24 cellular contexts compared by ENCODE assay signal in the genomic region with DNA sequence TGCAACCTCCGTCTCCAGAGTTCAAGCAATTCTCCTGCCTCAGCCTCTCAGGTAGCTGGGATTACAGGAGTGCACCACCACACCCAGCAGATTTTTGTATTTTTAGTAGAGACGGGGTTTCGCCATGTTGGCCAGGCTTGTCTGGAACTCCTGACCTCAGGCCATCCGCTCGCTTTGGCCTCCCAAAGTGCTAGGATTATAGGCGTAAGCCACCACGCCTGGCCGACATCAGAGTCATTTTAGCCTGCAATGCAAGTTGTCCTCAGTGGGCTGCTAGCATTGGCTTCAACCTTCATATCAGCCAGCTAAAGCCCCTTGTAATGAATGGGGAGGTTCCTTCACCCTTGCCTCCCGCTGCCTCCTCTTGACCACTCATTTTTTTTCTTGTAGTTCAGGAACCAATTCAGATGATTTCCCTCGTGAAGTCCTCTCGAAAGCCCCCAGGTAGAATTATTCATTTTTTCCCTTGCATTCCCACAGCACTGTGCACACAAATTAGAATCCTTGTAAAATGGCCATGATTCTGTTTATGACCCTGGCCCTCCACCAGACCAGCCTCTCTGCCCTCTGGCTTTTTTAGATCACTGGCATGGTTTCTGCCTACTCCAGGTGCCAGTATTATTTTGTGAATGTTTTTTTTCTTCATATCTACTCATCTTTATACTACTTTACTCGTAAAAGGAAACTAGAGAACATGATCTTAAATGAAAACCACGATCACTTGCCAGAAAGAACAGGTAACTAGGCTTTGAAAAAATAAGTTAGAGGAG. TPM values are rescaled to one million over a fixed set of nuclear protein-coding genes. Genes with fewer than 3 reads are reported as not detected.
DNase-seq lines count a peak whose midpoint lies in the region; ATAC-seq and TF ChIP-seq lines count a peak whose summit lies in the region.
"Had no signal": no experiment of that assay in that cellular context is flagged by ENCODE, and none has a peak within 500 bp of the region (broad histone marks: within the 10 kb centered on the region; RNA-seq: fewer than 3 reads in every experiment).

No MANE protein-coding gene starts in this region.

- H3K23me2 ChIP-seq in H9 (ENCODE audit: insufficient read length, low read depth, low read length, poor library complexity, severe bottlenecking): no peaks in the 10 kb centered on the region

- no peak overlapping the region for H3K9ac ChIP-seq in H9 (ENCODE audit: extremely low read depth, insufficient read length, low read length)
- H3K9ac ChIP-seq: GM23248, SK-N-SH had no signal

- no peaks in the 10 kb centered on the region for H3K79me1 ChIP-seq in H9 (ENCODE audit: insufficient read depth, low read depth, low read length, poor library complexity, severe bottlenecking)

- H4K91ac ChIP-seq in H9 (ENCODE audit: insufficient read length, low read depth, low read length): no peak overlapping the region

- TF ChIP-seq CTCF in H9 (conservative IDR thresholded peaks at IDR 0.05): no peak
- no peak for TF ChIP-seq CTCF in upper lobe of left lung (IDR thresholded peaks at IDR 0.05)

- TF ChIP-seq POLR2A in upper lobe of left lung (IDR thresholded peaks at IDR 0.05): no peak

- H3T11ph ChIP-seq in H9 (ENCODE audit: low read length): no peak overlapping the region

- no peak overlapping the region for H2BK5ac ChIP-seq in H9 (ENCODE audit: insufficient read length, low read length)

- POLR2A ChIA-PET in activated naive CD8-positive, alpha-beta T cell treated with anti-CD3 and anti-CD28 coated beads, Interleukin-2, amount 10 ng/mL, durations not matched to agents 7 days and 5 days (lab: Charles Lee): interaction anchor here (0.5 kb wide), 1 partner anchor 684 kb away, joined by 4 read pairs; no protein-coding TSS in a partner anchor
- POLR2A ChIA-PET in naive thymus-derived CD8-positive, alpha-beta T cell (lab: Charles Lee): interaction anchor here (0.7 to 1.4 kb wide), 2 partner anchors 27 to 46 kb away, joined by 3 to 6 read pairs; no protein-coding TSS in a partner anchor
- POLR2A ChIA-PET in activated CD4-positive, alpha-beta memory T cell treated with anti-CD3 and anti-CD28 coated beads, Interleukin-2, amount 10 ng/mL, durations not matched to agents 7 days and 5 days (lab: Charles Lee): interaction anchor here (1.2 kb wide), 1 partner anchor 28 kb away, joined by 4 read pairs; a partner anchor contains a TSS

- H3K23ac ChIP-seq in H9 (ENCODE audit: insufficient read length, low read depth, low read length): no peak overlapping the region

- H2BK20ac ChIP-seq in H9 (ENCODE audit: low read depth, low read length, poor library complexity, severe bottlenecking): no peak overlapping the region

- DNase-seq in CD4-positive, CD25-positive, alpha-beta regulatory T cell: no peak
- DNase-seq in H9 (no peak), upper lobe of left lung (no peak), MG63 (no peak)
- DNase-seq in activated naive CD8-positive, alpha-beta T cell treated with anti-CD3 and anti-CD28 coated beads, Interleukin-2, amount 10 ng/mL, durations not matched to agents 7 days and 5 days: no peak
- no peak for DNase-seq in naive thymus-derived CD8-positive, alpha-beta T cell
- DNase-seq in activated CD4-positive, alpha-beta memory T cell treated with anti-CD3 and anti-CD28 coated beads, Interleukin-2, amount 10 ng/mL, durations not matched to agents 7 days and 5 days: no peak
- DNase-seq: activated CD8-positive, alpha-beta T cell treated with anti-CD3 and anti-CD28 coated beads, Interleukin-2, amount 10 ng/mL, durations not matched to agents 7 days and 5 days; anterior cingulate cortex; Calu3; endodermal cell; GDM1; GM23248; KBM-7; NCI-H1105 treated with DMSO at 0.1 percent for 48 hours; NCI-H2107; NCI-H526 treated with DMSO at 0.1 percent for 48 hours; OCI-M1; SK-N-SH; stimulated activated CD4-positive, alpha-beta T cell treated with anti-CD3 and anti-CD28 coated beads, Interleukin-2, amount 100 ng/mL, for 24 hours had no signal

- H3K27ac Mint-ChIP-seq in CD4-positive, CD25-positive, alpha-beta regulatory T cell: peak overlapping the region in 2 of 3 donors; percentile 70 to 93
- H3K27ac Mint-ChIP-seq in H9: peak overlapping the region; percentile 59 to 65 (median 65); a peak in 5 of 7 replicates
- peak overlapping the region; percentile 36 for H3K27ac Mint-ChIP-seq in activated naive CD8-positive, alpha-beta T cell treated with anti-CD3 and anti-CD28 coated beads, Interleukin-2, amount 10 ng/mL, durations not matched to agents 7 days and 5 days
- H3K27ac Mint-ChIP-seq in naive thymus-derived CD8-positive, alpha-beta T cell: peak overlapping the region in 9 of 10 donors; percentile 47 to 99 (median 88)
- no peak overlapping the region for H3K27ac Mint-ChIP-seq in activated CD4-positive, alpha-beta memory T cell treated with anti-CD3 and anti-CD28 coated beads, Interleukin-2, amount 10 ng/mL, durations not matched to agents 7 days and 5 days
- H3K27ac Mint-ChIP-seq: activated CD8-positive, alpha-beta T cell treated with anti-CD3 and anti-CD28 coated beads, Interleukin-2, amount 10 ng/mL, durations not matched to agents 7 days and 5 days; activated T-helper 17 cell treated with anti-CD3 and anti-CD28 coated beads, Interleukin-2, amount 50 U/mL, for 72 hours had no signal

- H3K4me1 Mint-ChIP-seq in CD4-positive, CD25-positive, alpha-beta regulatory T cell: peaks cover 13 to 78% (median 57%) of the 10 kb centered on the region in 4 donors
- peaks cover 70 to 83% of the 10 kb centered on the region in 2 experiments for H3K4me1 Mint-ChIP-seq in H9
- H3K4me1 Mint-ChIP-seq in activated naive CD8-positive, alpha-beta T cell treated with anti-CD3 and anti-CD28 coated beads, Interleukin-2, amount 10 ng/mL, durations not matched to agents 7 days and 5 days: peaks cover 41% of the 10 kb centered on the region
- peaks cover 33 to 92% (median 86%) of the 10 kb centered on the region in 4 donors for H3K4me1 Mint-ChIP-seq in naive thymus-derived CD8-positive, alpha-beta T cell
- peaks cover 67% of the 10 kb centered on the region for H3K4me1 Mint-ChIP-seq in activated CD4-positive, alpha-beta memory T cell treated with anti-CD3 and anti-CD28 coated beads, Interleukin-2, amount 10 ng/mL, durations not matched to agents 7 days and 5 days

- H3K9me3 Mint-ChIP-seq in CD4-positive, CD25-positive, alpha-beta regulatory T cell: peaks cover 0 to 1% (median 0%) of the 10 kb centered on the region in 7 donors
- no peaks in the 10 kb centered on the region for H3K9me3 Mint-ChIP-seq in H9
- no peaks in the 10 kb centered on the region for H3K9me3 Mint-ChIP-seq in activated naive CD8-positive, alpha-beta T cell treated with anti-CD3 and anti-CD28 coated beads, Interleukin-2, amount 10 ng/mL, durations not matched to agents 7 days and 5 days
- no peaks in the 10 kb centered on the region for H3K9me3 Mint-ChIP-seq in naive thymus-derived CD8-positive, alpha-beta T cell
- H3K9me3 Mint-ChIP-seq in activated CD4-positive, alpha-beta memory T cell treated with anti-CD3 and anti-CD28 coated beads, Interleukin-2, amount 10 ng/mL, durations not matched to agents 7 days and 5 days: no peaks in the 10 kb centered on the region
- H3K9me3 Mint-ChIP-seq: activated T-helper 17 cell treated with anti-CD3 and anti-CD28 coated beads, Interleukin-2, amount 50 U/mL, for 72 hours; endodermal cell had no signal

- H3K27me3 ChIP-seq in CD4-positive, CD25-positive, alpha-beta regulatory T cell (ENCODE audit: control insufficient read depth, insufficient read depth, low read length): no peaks in the 10 kb centered on the region
- no peaks in the 10 kb centered on the region for H3K27me3 ChIP-seq in H9 (ENCODE audit: insufficient read depth, low read length)
- H3K27me3 ChIP-seq in upper lobe of left lung: no peaks in the 10 kb centered on the region
- no peaks in the 10 kb centered on the region for H3K27me3 ChIP-seq in MG63

- peaks cover 5% of the 10 kb centered on the region for H3K36me3 Mint-ChIP-seq in CD4-positive, CD25-positive, alpha-beta regulatory T cell
- H3K36me3 Mint-ChIP-seq in H9 (ENCODE audit: insufficient read depth in 1 of 3, low read depth in 3 of 3): peaks cover 0 to 5% (median 0%) of the 10 kb centered on the region in 3 experiments; a peak in 3 of 7 replicates
- no peaks in the 10 kb centered on the region for H3K36me3 Mint-ChIP-seq in activated naive CD8-positive, alpha-beta T cell treated with anti-CD3 and anti-CD28 coated beads, Interleukin-2, amount 10 ng/mL, durations not matched to agents 7 days and 5 days
- H3K36me3 Mint-ChIP-seq in naive thymus-derived CD8-positive, alpha-beta T cell: peaks cover 0 to 13% (median 3%) of the 10 kb centered on the region in 3 donors
- H3K36me3 Mint-ChIP-seq in activated CD4-positive, alpha-beta memory T cell treated with anti-CD3 and anti-CD28 coated beads, Interleukin-2, amount 10 ng/mL, durations not matched to agents 7 days and 5 days (ENCODE audit: low read depth): peaks cover 4% of the 10 kb centered on the region

- no peak overlapping the region for H3K27ac ChIP-seq in CD4-positive, CD25-positive, alpha-beta regulatory T cell (ENCODE audit: insufficient read depth, low read length, poor library complexity, severe bottlenecking)
- H3K27ac ChIP-seq in H9 (ENCODE audit: insufficient read length, low read depth, low read length): no peak overlapping the region
- H3K27ac ChIP-seq in upper lobe of left lung: no peak overlapping the region
- H3K27ac ChIP-seq: HL-60 had no signal

- TF ChIP-seq EP300 in upper lobe of left lung (IDR thresholded peaks at IDR 0.05): no peak

- H3K36me3 ChIP-seq in CD4-positive, CD25-positive, alpha-beta regulatory T cell (ENCODE audit: control insufficient read depth, insufficient read depth, low read length): no peaks in the 10 kb centered on the region
- no peaks in the 10 kb centered on the region for H3K36me3 ChIP-seq in upper lobe of left lung
- no peaks in the 10 kb centered on the region; the same call in 1 of the 2 replicates for H3K36me3 ChIP-seq in MG63

- H2BK12ac ChIP-seq in H9 (ENCODE audit: insufficient read length, low read depth, low read length): no peak overlapping the region

- no CpG with 5 or more reads among the region's 13 CpGs for WGBS in H9 (ENCODE audit: extremely low coverage, insufficient read length, low lambda C conversion rate)
- 94 to 95% methylated on average over 13 of the region's 13 CpGs for WGBS in upper lobe of left lung, 2 donors

- no peak overlapping the region; the same call in 1 of the 2 replicates for H3K14ac ChIP-seq in H9 (ENCODE audit: insufficient read depth, low read length)

- no peaks in the 10 kb centered on the region for H3K27me3 Mint-ChIP-seq in CD4-positive, CD25-positive, alpha-beta regulatory T cell
- H3K27me3 Mint-ChIP-seq in H9 (ENCODE audit: low read depth): no peaks in the 10 kb centered on the region
- H3K27me3 Mint-ChIP-seq in activated naive CD8-positive, alpha-beta T cell treated with anti-CD3 and anti-CD28 coated beads, Interleukin-2, amount 10 ng/mL, durations not matched to agents 7 days and 5 days: peaks cover 7% of the 10 kb centered on the region
- no peaks in the 10 kb centered on the region for H3K27me3 Mint-ChIP-seq in naive thymus-derived CD8-positive, alpha-beta T cell
- H3K27me3 Mint-ChIP-seq in activated CD4-positive, alpha-beta memory T cell treated with anti-CD3 and anti-CD28 coated beads, Interleukin-2, amount 10 ng/mL, durations not matched to agents 7 days and 5 days: no peaks in the 10 kb centered on the region
- H3K27me3 Mint-ChIP-seq: activated T-helper 17 cell treated with anti-CD3 and anti-CD28 coated beads, Interleukin-2, amount 50 U/mL, for 72 hours had no signal

- H4K20me1 ChIP-seq in H9 (ENCODE audit: control insufficient read depth, insufficient read depth, insufficient read length): no peaks in the 10 kb centered on the region

- no peak overlapping the region for H3K4me3 ChIP-seq in CD4-positive, CD25-positive, alpha-beta regulatory T cell (ENCODE audit: low read depth, low read length)
- H3K4me3 ChIP-seq in upper lobe of left lung (no peak overlapping the region), MG63 (no peak overlapping the region)
- H3K4me3 ChIP-seq: GM23248 had no signal

- H4K5ac ChIP-seq in H9 (ENCODE audit: insufficient read length, low read depth, low read length): no peak overlapping the region

- ATAC-seq in CD4-positive, CD25-positive, alpha-beta regulatory T cell (ENCODE audit: low read depth in 2 of 2): no peak
- no peak for ATAC-seq in activated naive CD8-positive, alpha-beta T cell treated with anti-CD3 and anti-CD28 coated beads, Interleukin-2, amount 10 ng/mL, durations not matched to agents 7 days and 5 days (ENCODE audit: low read depth)
- ATAC-seq in naive thymus-derived CD8-positive, alpha-beta T cell: no peak
- ATAC-seq in HG02571 (IDR thresholded peaks at IDR 0.05; ENCODE audit: unreplicated experiment): no peak
- ATAC-seq in upper lobe of left lung (ENCODE audit: low FRiP score in 2 of 2): no peak
- ATAC-seq: activated CD8-positive, alpha-beta T cell treated with anti-CD3 and anti-CD28 coated beads, Interleukin-2, amount 10 ng/mL, durations not matched to agents 7 days and 5 days; activated T-helper 17 cell treated with anti-CD3 and anti-CD28 coated beads, Interleukin-2, amount 50 U/mL, for 72 hours; sciatic nerve had no signal

- no peak overlapping the region for H2BK15ac ChIP-seq in H9 (ENCODE audit: low read depth, low read length)

- no peak overlapping the region for H3K4me2 ChIP-seq in H9 (ENCODE audit: insufficient read depth, insufficient read length, low read length)
- H3K4me2 ChIP-seq: SK-N-SH had no signal

- no peaks in the 10 kb centered on the region for H3K9me3 ChIP-seq in CD4-positive, CD25-positive, alpha-beta regulatory T cell (ENCODE audit: control insufficient read depth in 2 of 2, low read length in 2 of 2)
- H3K9me3 ChIP-seq in H9 (ENCODE audit: control insufficient read depth, low read depth, low read length) (no peaks in the 10 kb centered on the region), upper lobe of left lung (no peaks in the 10 kb centered on the region), MG63 (no peaks in the 10 kb centered on the region)
- H3K9me3 ChIP-seq: SK-N-SH had no signal

- no peak overlapping the region for H4K8ac ChIP-seq in H9 (replicated peaks; ENCODE audit: insufficient read length, low read depth, low read length)

- peaks cover 10% of the 10 kb centered on the region for H3K79me2 ChIP-seq in H9 (ENCODE audit: insufficient read depth, low read length)

- no peak overlapping the region for H2BK120ac ChIP-seq in H9 (ENCODE audit: low read depth, low read length, poor library complexity, severe bottlenecking)

- H3K4ac ChIP-seq in H9 (ENCODE audit: low read depth, low read length): no peak overlapping the region

- H3K18ac ChIP-seq in H9 (ENCODE audit: insufficient read length, low read depth, low read length): no peak overlapping the region

- no peak overlapping the region for H2AK5ac ChIP-seq in H9 (ENCODE audit: insufficient read length, low read length)

- H3K56ac ChIP-seq in H9 (ENCODE audit: insufficient read length, low read depth, low read length): no peak overlapping the region

- peaks cover 24% of the 10 kb centered on the region for H3K4me1 ChIP-seq in CD4-positive, CD25-positive, alpha-beta regulatory T cell (ENCODE audit: control insufficient read depth, insufficient read depth, low read length, poor library complexity, severe bottlenecking)
- H3K4me1 ChIP-seq in H9 (ENCODE audit: insufficient read depth, low read length) (peaks cover 28% of the 10 kb centered on the region), upper lobe of left lung (peaks cover 16 to 47% (median 24%) of the 10 kb centered on the region in 4 donors)

- no peak overlapping the region for H2AFZ ChIP-seq in H9 (ENCODE audit: low read length)
- H2AFZ ChIP-seq: GM23248 had no signal

- CTCF ChIA-PET in activated CD4-positive, alpha-beta memory T cell treated with anti-CD3 and anti-CD28 coated beads, Interleukin-2, amount 10 ng/mL, durations not matched to agents 7 days and 5 days (lab: Charles Lee): interaction anchor here (1.5 to 2.9 kb wide), 2 partner anchors 29 to 30 kb away, joined by 4 to 15 read pairs; a partner anchor contains a TSS

- H3K4me3 Mint-ChIP-seq in CD4-positive, CD25-positive, alpha-beta regulatory T cell: peak overlapping the region in 1 of 4 donors; percentile 71
- H3K4me3 Mint-ChIP-seq in H9: no peak overlapping the region
- no peak overlapping the region for H3K4me3 Mint-ChIP-seq in activated naive CD8-positive, alpha-beta T cell treated with anti-CD3 and anti-CD28 coated beads, Interleukin-2, amount 10 ng/mL, durations not matched to agents 7 days and 5 days
- peak overlapping the region in 7 of 10 donors; percentile 19 to 65 (median 45) for H3K4me3 Mint-ChIP-seq in naive thymus-derived CD8-positive, alpha-beta T cell
- H3K4me3 Mint-ChIP-seq in activated CD4-positive, alpha-beta memory T cell treated with anti-CD3 and anti-CD28 coated beads, Interleukin-2, amount 10 ng/mL, durations not matched to agents 7 days and 5 days: no peak overlapping the region
- H3K4me3 Mint-ChIP-seq: activated CD8-positive, alpha-beta T cell treated with anti-CD3 and anti-CD28 coated beads, Interleukin-2, amount 10 ng/mL, durations not matched to agents 7 days and 5 days; activated T-helper 17 cell treated with anti-CD3 and anti-CD28 coated beads, Interleukin-2, amount 50 U/mL, for 72 hours; endodermal cell had no signal

RNA-seq across cellular contexts. Expression of a gene that starts 29.1 kb away (rescaled TPM):
- total RNA-seq in CD4-positive, CD25-positive, alpha-beta regulatory T cell: 40.8 TPM
- 10 to 100 TPM in 2 of 4 donors, 1 to 10 TPM in 2; 8.9 to 14.9 (median 12.2) TPM for polyA plus RNA-seq in CD4-positive, CD25-positive, alpha-beta regulatory T cell
- total RNA-seq in H9 (2021): 75.8 and 83.4 TPM in 2 replicates
- 10 to 100 TPM; 14.6 TPM for total RNA-seq in activated naive CD8-positive, alpha-beta T cell treated with anti-CD3 and anti-CD28 coated beads, Interleukin-2, amount 10 ng/mL, durations not matched to agents 7 days and 5 days
- 10 to 100 TPM; 75.2 to 76.7 TPM for total RNA-seq in naive thymus-derived CD8-positive, alpha-beta T cell
- 10 to 100 TPM; 11.8 to 32.2 (median 24.4) TPM for polyA plus RNA-seq in naive thymus-derived CD8-positive, alpha-beta T cell
- 10 to 100 TPM; 33.3 to 37.9 TPM for total RNA-seq in activated CD4-positive, alpha-beta memory T cell treated with anti-CD3 and anti-CD28 coated beads, Interleukin-2, amount 10 ng/mL, durations not matched to agents 7 days and 5 days
- total RNA-seq in upper lobe of left lung: 100 to 1,000 TPM; 101 to 193 (median 127) TPM
- total RNA-seq in MG63 (2014; rRNA removed; shearing (Covaris generic); ENCODE audit: low replicate concordance): 103 and 128 TPM in 2 replicates

Comparison
In these comparisons a context has a peak if more than half of its experiments do, and no peak if none do; other contexts are left out.
1. H3K4me3 Mint-ChIP-seq: peak in naive thymus-derived CD8-positive, alpha-beta T cell (7 of 10); none in H9 (0 of 2), activated naive CD8-positive, alpha-beta T cell treated with anti-CD3 and anti-CD28 coated beads, Interleukin-2, amount 10 ng/mL, durations not matched to agents 7 days and 5 days (single experiment) and activated CD4-positive, alpha-beta memory T cell treated with anti-CD3 and anti-CD28 coated beads, Interleukin-2, amount 10 ng/mL, durations not matched to agents 7 days and 5 days (single experiment).